11 cellular contexts compared by ENCODE assay signal in genomic region chr11:12900496-12900895, GRCh38.
DNase-seq lines count a peak whose midpoint lies in the region; ATAC-seq, FAIRE-seq and TF ChIP-seq lines count a peak whose summit lies in the region.
"Had no signal": no experiment of that assay in that cellular context is flagged by ENCODE, and none has a peak within 500 bp of the region (broad histone marks: within the 10 kb centered on the region; RNA-seq: fewer than 3 reads in every experiment).

No MANE protein-coding gene starts in this region.

- H3K4me3 ChIP-seq in A549 (no peak overlapping the region), IMR-90 (ENCODE audit: insufficient read depth, low read depth, low read length) (no peak overlapping the region), coronary artery (no peak overlapping the region), left lung (no peak overlapping the region)
- H3K4me3 ChIP-seq: uterus had no signal

- peaks cover 40% of the 10 kb centered on the region for H3K9me1 ChIP-seq in IMR-90 (ENCODE audit: insufficient read depth, low read length)

- intact Hi-C loops in IMR-90 (cut with micrococcal nuclease), result no loop called here
- intact Hi-C loops in left lung (cut with DNase I), result no loop called here

- TF ChIP-seq RAD21 in A549 (conservative IDR thresholded peaks at IDR 0.05 in 1 of 2, IDR thresholded peaks at IDR 0.05 in 1 of 2) (no peak), IMR-90 (IDR thresholded peaks at IDR 0.05; ENCODE audit: low read length) (no peak)

- CTCF ChIA-PET in A549 (lab: Yijun Ruan, JAX) (interaction anchor here (0.7 to 4.7 kb wide), 9 partner anchors 10 to 612 kb away, joined by 3 to 26 read pairs (median 7); no protein-coding TSS in a partner anchor), IMR-90 (lab: Yijun Ruan, JAX) (interaction anchor here (1.0 to 1.6 kb wide), 2 partner anchors 570 to 612 kb away, joined by 3 to 6 read pairs; no protein-coding TSS in a partner anchor)

- no peak overlapping the region for H2AK9ac ChIP-seq in IMR-90 (replicated peaks; ENCODE audit: low read depth, low read length, poor library complexity)

- H3K23ac ChIP-seq in IMR-90 (ENCODE audit: low read depth, low read length), result no peak overlapping the region

- H3K27me3 ChIP-seq in IMR-90 (ENCODE audit: control insufficient read depth, insufficient read depth, low read length) (no peaks in the 10 kb centered on the region), left lung (no peaks in the 10 kb centered on the region)
- H3K27me3 ChIP-seq: uterus had no signal

- H2BK15ac ChIP-seq in IMR-90 (ENCODE audit: low read depth, low read length), result 0 out of 3 replicates have a peak overlapping the region, but pooled peaks have one; percentile 11

- ATAC-seq in A549 (peak; percentile 48 to 70; a peak in 4 of 6 replicates), IMR-90 (ENCODE audit: low read depth) (peak; percentile 84), left lung (peak; percentile 53), HG02759 (IDR thresholded peaks at IDR 0.05; ENCODE audit: unreplicated experiment) (no peak)

- in situ Hi-C loops in IMR-90 (cut with MboI; ENCODE audit: low sequenced_read_pairs), result loop anchor here (10.0 kb wide), 2 partner anchors 366 to 486 kb away; no protein-coding TSS in a partner anchor
- in situ Hi-C loops in KBM-7 (cut with MboI; ENCODE audit: low pct_unique_long_range_greater_than_20kb, low sequenced_read_pairs), result no loop called here

- no peak overlapping the region for H4K5ac ChIP-seq in IMR-90 (ENCODE audit: low read depth, low read length)

- H3K4me2 ChIP-seq in A549, result no peak overlapping the region
- peak overlapping the region; percentile 34; the same call in 1 of the 2 replicates for H3K4me2 ChIP-seq in IMR-90 (ENCODE audit: low read depth, low read length)

- peak overlapping the region in 1 of 2 experiments; percentile 65; a peak in 2 of 4 replicates for H4K8ac ChIP-seq in IMR-90 (ENCODE audit: low read depth in 2 of 2, low read length in 2 of 2)

- peaks cover 31 to 84% of the 10 kb centered on the region in 2 experiments for H3K79me1 ChIP-seq in IMR-90 (ENCODE audit: low read depth in 1 of 2, low read length in 2 of 2)

- no peak overlapping the region; the same call in 1 of the 2 replicates for H2AK5ac ChIP-seq in IMR-90 (ENCODE audit: low read depth, low read length)

- DNase-seq in A549 (ENCODE audit: low read depth in 1 of 2, low spot score in 1 of 2) (peak in 1 of 2 experiments; percentile 37), IMR-90 (peak; percentile 94), coronary artery (ENCODE audit: low spot score) (no peak), left lung (no peak), NAMALWA (ENCODE audit: low spot score) (no peak), NCI-H1105 (lab: John Stamatoyannopoulos, UW) (no peak), KBM-7 (no peak)
- DNase-seq: uterus had no signal

- peak overlapping the region; percentile 27; the same call in 1 of the 2 replicates for H2BK20ac ChIP-seq in IMR-90 (ENCODE audit: low read depth, low read length)

- H3K4me1 ChIP-seq in A549 (peaks cover 20% of the 10 kb centered on the region; the same call in 2 of the 3 replicates), IMR-90 (ENCODE audit: control insufficient read depth, insufficient read depth, low read length) (peaks cover 22% of the 10 kb centered on the region), left lung (no peaks in the 10 kb centered on the region)
- H3K4me1 ChIP-seq: uterus had no signal

- H3K27ac ChIP-seq in A549, result no peak overlapping the region
- H3K27ac ChIP-seq in IMR-90 (ENCODE audit: insufficient read depth, low read length), result no peak overlapping the region
- H3K27ac ChIP-seq in coronary artery, result peak overlapping the region; percentile 15 to 51
- H3K27ac ChIP-seq in left lung, result no peak overlapping the region
- H3K27ac ChIP-seq: C4-2B, uterus had no signal

- H3K9me3 ChIP-seq in A549, result no peaks in the 10 kb centered on the region
- no peaks in the 10 kb centered on the region for H3K9me3 ChIP-seq in IMR-90 (ENCODE audit: control insufficient read depth, insufficient read depth, low read length)
- H3K9me3 ChIP-seq in left lung, result no peaks in the 10 kb centered on the region
- H3K9me3 ChIP-seq: uterus had no signal

- BruUV-seq in IMR-90 (replicated peaks; lab: Mats Ljungman, UMichigan), result no TSS peak

- H3K36me3 ChIP-seq in IMR-90 (ENCODE audit: control insufficient read depth, insufficient read depth, low read length) (peaks cover 33% of the 10 kb centered on the region), left lung (peaks cover 0 to 16% of the 10 kb centered on the region in 2 donors)
- H3K36me3 ChIP-seq: uterus had no signal

- POLR2A ChIA-PET in A549 (lab: Yijun Ruan, JAX), result no interaction called here
- POLR2A ChIA-PET in IMR-90 (lab: Charles Lee; ENCODE audit: unreplicated experiment), result interaction anchor here (0.6 kb wide), 1 partner anchor 579 kb away, joined by 3 read pairs; no protein-coding TSS in a partner anchor

- H3K56ac ChIP-seq in IMR-90 (ENCODE audit: extremely low read depth, insufficient read depth, low read length), result no peak overlapping the region

- peak overlapping the region; percentile 61 for H2BK120ac ChIP-seq in IMR-90 (ENCODE audit: low read depth, low read length)

- FAIRE-seq in A549 (lab: Jason Lieb, UNC), result no peak
- FAIRE-seq: H1 had no signal

- H3K9ac ChIP-seq in IMR-90 (ENCODE audit: low read depth, low read length), result no peak overlapping the region

- H2AFZ ChIP-seq in IMR-90 (replicated peaks; ENCODE audit: low read length, poor library complexity), result no peak overlapping the region

- H3K4ac ChIP-seq in IMR-90 (ENCODE audit: low read depth, low read length), result peak overlapping the region; percentile 87

- 95% methylated on average over 2 of the region's 2 CpGs for WGBS in A549 (ENCODE audit: missing lambda C conversion rate)
- 20% methylated on average over 1 of the region's 2 CpGs; no CpG with 5 or more reads in 1 of the 2 experiments for WGBS in IMR-90 (ENCODE audit: extremely low coverage in 2 of 2, insufficient read length in 1 of 2), 2 experiments

- peaks cover 17% of the 10 kb centered on the region; the same call in 1 of the 2 replicates for H4K20me1 ChIP-seq in IMR-90 (ENCODE audit: insufficient read depth, low read length)

- H4K91ac ChIP-seq in IMR-90 (ENCODE audit: insufficient read depth, low read depth, low read length), result peak overlapping the region; percentile 69; the same call in 1 of the 2 replicates

- peak overlapping the region; percentile 81 for H2BK5ac ChIP-seq in IMR-90 (ENCODE audit: low read depth, low read length, poor library complexity, severe bottlenecking)

- dilution Hi-C loops in IMR-90 (cut with HindIII; ENCODE audit: low sequenced_read_pairs, unreplicated experiment), result no loop called here

- no peak for TF ChIP-seq EP300 in A549 (IDR thresholded peaks at IDR 0.05)

- peak overlapping the region; percentile 31; the same call in 1 of the 2 replicates for H3K18ac ChIP-seq in IMR-90 (ENCODE audit: low read depth, low read length)

- TF ChIP-seq CTCF in A549 (IDR thresholded peaks at IDR 0.05), result no peak
- no peak for TF ChIP-seq CTCF in IMR-90 (conservative IDR thresholded peaks at IDR 0.05; ENCODE audit: low read depth, low read length)
- TF ChIP-seq CTCF in coronary artery (IDR thresholded peaks at IDR 0.05), result no peak
- TF ChIP-seq CTCF in left lung (IDR thresholded peaks at IDR 0.05), result no peak

- peak overlapping the region; percentile 76; the same call in 1 of the 2 replicates for H3K14ac ChIP-seq in IMR-90 (replicated peaks; ENCODE audit: low read depth, low read length)

- TF ChIP-seq POLR2A in A549 (IDR thresholded peaks at IDR 0.05; ENCODE audit: low read length) (no peak), IMR-90 (IDR thresholded peaks at IDR 0.05; ENCODE audit: low read depth, low read length) (no peak)

TF ChIP-seq in A549, 52 proteins besides CTCF, POLR2A, EP300 and RAD21 (continues in another document):
- TF ChIP-seq MYC (IDR thresholded peaks at IDR 0.05; ENCODE audit: borderline replicate concordance, low read length), result no peak
- TF ChIP-seq CEBPB (IDR thresholded peaks at IDR 0.05), result no peak
- no peak for TF ChIP-seq ZNF302 (CRISPR knock-in tag; IDR thresholded peaks at IDR 0.05)
- no peak for TF ChIP-seq HOXA7 (CRISPR knock-in tag; IDR thresholded peaks at IDR 0.05)
- TF ChIP-seq EHMT2 (IDR thresholded peaks at IDR 0.05; ENCODE audit: low read depth), result no peak
- no peak for TF ChIP-seq CHD2 (IDR thresholded peaks at IDR 0.05; ENCODE audit: low read length, partially characterized antibody)
- TF ChIP-seq USF2 (IDR thresholded peaks at IDR 0.05), result no peak
- no peak for TF ChIP-seq HDAC2 (IDR thresholded peaks at IDR 0.05)
- TF ChIP-seq HEYL (CRISPR knock-in tag; IDR thresholded peaks at IDR 0.05), result no peak

TF ChIP-seq in IMR-90, 13 proteins besides CTCF, POLR2A, EP300 and RAD21 (continues in another document):
- TF ChIP-seq CHD1 (IDR thresholded peaks at IDR 0.05; ENCODE audit: low read depth, low read length) (no peak), ELK1 (IDR thresholded peaks at IDR 0.05; ENCODE audit: borderline replicate concordance, low read depth, low read length) (no peak), NFE2L2 (IDR thresholded peaks at IDR 0.05; ENCODE audit: low read depth, low read length) (no peak), USF2 (IDR thresholded peaks at IDR 0.05; ENCODE audit: low read depth, low read length) (no peak), MAZ (IDR thresholded peaks at IDR 0.05; ENCODE audit: borderline replicate concordance, low read depth, low read length) (no peak), MAFK (IDR thresholded peaks at IDR 0.05; ENCODE audit: low read depth, low read length) (no peak), RFX5 (IDR thresholded peaks at IDR 0.05; ENCODE audit: low read depth, low read length) (no peak), SMC3 (IDR thresholded peaks at IDR 0.05; ENCODE audit: low read depth, low read length) (no peak), RCOR1 (IDR thresholded peaks at IDR 0.05; ENCODE audit: insufficient replicate concordance, low read length) (peak; percentile 45), MXI1 (IDR thresholded peaks at IDR 0.05; ENCODE audit: borderline replicate concordance, low read depth, low read length) (no peak)

Comparison
In these comparisons a context has a peak if more than half of its experiments do, and no peak if none do; other contexts are left out.
1. H3K27ac ChIP-seq: peak in coronary artery (2 of 2); none in A549 (0 of 2), IMR-90 (single experiment) and left lung (0 of 2).